28 cellular contexts compared by ENCODE assay signal in genomic region chr4:8577972-8578371, GRCh38. TPM values are rescaled to one million over a fixed set of nuclear protein-coding genes. Genes with fewer than 3 reads are reported as not detected.
"Had no signal": no experiment of that assay in that cellular context is flagged by ENCODE, and none has a peak within 500 bp of the region (broad histone marks: within the 10 kb centered on the region; RNA-seq: fewer than 3 reads in every experiment).

No MANE protein-coding gene starts in this region.

- H3K27ac ChIP-seq: colonic mucosa, esophagus squamous epithelium, heart right ventricle, left lung, psoas muscle, sigmoid colon, testis, tibial artery had no signal

- DNase-seq: colonic mucosa; effector CD8-positive, alpha-beta T cell; esophagus squamous epithelium; foreskin melanocyte; glutamatergic neuron; heart right ventricle; hippocampal formation; left cardiac atrium; left lung; mucosa of descending colon; naive B cell; right cardiac atrium; sigmoid colon; stimulated activated CD4-positive, alpha-beta T cell treated with anti-CD3 and anti-CD28 coated beads, Interleukin-4, amount 100 ng/mL, for 4 hours; stimulated activated naive CD8-positive, alpha-beta T cell treated with anti-CD3 and anti-CD28 coated beads, Interleukin-15, Interleukin-2, amounts not matched to agents 100 U/mL and 50 U/mL, for 24 hours; substantia nigra; testis had no signal

- H3K4me1 ChIP-seq: colonic mucosa, heart right ventricle, left lung, psoas muscle, testis had no signal

- FAIRE-seq: endothelial cell of umbilical vein, islet of Langerhans had no signal

- H3K4me3 ChIP-seq: colonic mucosa, esophagus squamous epithelium, heart right ventricle, left lung, mucosa of descending colon, psoas muscle, sigmoid colon, testis, tibial artery had no signal

- H3K9me3 ChIP-seq: colonic mucosa, esophagus squamous epithelium, heart right ventricle, left lung, mucosa of descending colon, psoas muscle, sigmoid colon, testis, tibial artery had no signal

- H3K36me3 ChIP-seq: colonic mucosa, esophagus squamous epithelium, heart right ventricle, left lung, sigmoid colon, tibial artery had no signal

- H3K27me3 ChIP-seq: colonic mucosa, testis had no signal

RNA-seq across cellular contexts. Expression of gene GPR78, which starts 2.2 kb away (rescaled TPM):
- total RNA-seq: colonic mucosa; endothelial cell of umbilical vein; epithelial cell of proximal tubule; kidney epithelial cell; lower leg skin; lung microvascular endothelial cell; natural killer cell treated with Interleukin-12 subunit alpha and Interleukin-12 subunit beta and Interleukin-15 and Interleukin-18, amount 100 ng/mL, for 72 hours; neural crest cell; psoas muscle; renal cortical epithelial cell had no signal
- polyA plus RNA-seq: endothelial cell of umbilical vein, psoas muscle had no signal

RNA-seq across cellular contexts. Expression of gene CPZ, which starts 14.6 kb away (rescaled TPM):
- total RNA-seq: endothelial cell of umbilical vein; lung microvascular endothelial cell; natural killer cell treated with Interleukin-12 subunit alpha and Interleukin-12 subunit beta and Interleukin-15 and Interleukin-18, amount 100 ng/mL, for 72 hours; neural crest cell; psoas muscle had no signal
- polyA plus RNA-seq: endothelial cell of umbilical vein had no signal
